In the genomic region with DNA sequence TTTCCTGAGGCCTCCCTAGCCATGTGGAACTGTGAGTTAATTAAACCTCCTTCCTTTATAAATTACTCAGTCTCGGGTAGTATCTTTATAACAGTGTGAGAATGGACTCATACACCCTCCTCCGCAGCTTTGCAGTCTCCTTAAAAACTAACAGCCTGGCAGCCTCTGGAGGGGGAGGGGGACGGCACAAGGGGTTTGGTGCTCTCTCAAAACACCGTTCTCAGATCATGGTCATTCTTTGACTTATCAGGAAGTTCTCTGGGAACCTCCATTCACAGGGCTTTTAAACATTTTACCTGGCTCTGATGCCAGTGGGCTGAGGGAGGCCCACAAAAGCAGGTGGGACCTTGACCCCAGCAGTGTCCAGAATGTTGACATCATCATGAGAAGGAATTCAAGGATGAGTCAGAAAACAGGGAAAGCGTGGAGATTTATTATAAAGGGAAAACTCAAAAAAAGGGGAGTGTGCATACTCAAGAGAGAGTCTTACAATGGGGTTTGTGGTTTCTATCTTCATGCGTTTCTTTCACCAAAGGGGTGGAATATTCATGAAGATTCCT, we compare ENCODE assay signal across 23 cellular contexts. TPM values are rescaled to one million over a fixed set of nuclear protein-coding genes. Genes with fewer than 3 reads are reported as not detected.
A peak's percentile ranks its signal among the peaks of the same experiment; 100 is the strongest.
DNase-seq lines count a peak whose midpoint lies in the region; ATAC-seq, FAIRE-seq and TF ChIP-seq lines count a peak whose summit lies in the region.
"Had no signal": no experiment of that assay in that cellular context is flagged by ENCODE, and none has a peak within 500 bp of the region (broad histone marks: within the 10 kb centered on the region; RNA-seq: fewer than 3 reads in every experiment).

No MANE protein-coding gene starts in this region.

- in situ Hi-C loops in HepG2 (cut with HindIII; ENCODE audit: extremely low pct_ligation_motif_present, low pct_unique_long_range_greater_than_20kb) = no loop called here

- CTCF ChIA-PET in WTC11 (lab: Charles Lee) (interaction anchor here (1.2 to 1.5 kb wide), 2 partner anchors 11 to 20 kb away, joined by 3 to 4 read pairs; no protein-coding TSS in a partner anchor), HepG2 (lab: Yijun Ruan, JAX; ENCODE audit: low intra/inter-chr PET ratio, low total read pairs) (no interaction called here)

- H3K4me2 ChIP-seq in HepG2 (ENCODE audit: low read depth, low read length) = no peak overlapping the region; the same call in 1 of the 2 replicates
- H3K4me2 ChIP-seq: SK-N-SH had no signal

- H3K4me1 ChIP-seq in ES-I3 (ENCODE audit: insufficient read depth, low read length) = peaks cover 28% of the 10 kb centered on the region
- H3K4me1 ChIP-seq in iPS DF 6.9 (ENCODE audit: control insufficient read depth, insufficient read depth, low read length) = peaks cover 4% of the 10 kb centered on the region; the same call in 1 of the 2 replicates
- peaks cover 15% of the 10 kb centered on the region for H3K4me1 ChIP-seq in HepG2 (ENCODE audit: insufficient read depth, low read length)
- H3K4me1 ChIP-seq: BE2C had no signal

- ATAC-seq in WTC11 = peak; percentile 4
- ATAC-seq in HepG2 = peak; percentile 70
- no peak for ATAC-seq in HG03139 (IDR thresholded peaks at IDR 0.05; ENCODE audit: unreplicated experiment)
- no peak for ATAC-seq in GM21528 (IDR thresholded peaks at IDR 0.05; ENCODE audit: low FRiP score, unreplicated experiment)
- ATAC-seq: K562, PC-3 had no signal

- H3K4me1 Mint-ChIP-seq in WTC11 = peaks cover 54% of the 10 kb centered on the region
- H3K4me1 Mint-ChIP-seq: CD4-positive, CD25-positive, alpha-beta regulatory T cell had no signal

- no peak overlapping the region for H2AFZ ChIP-seq in HepG2 (ENCODE audit: low read length)

- no peaks in the 10 kb centered on the region for H4K20me1 ChIP-seq in HepG2 (ENCODE audit: insufficient read depth, low read length)

- TF ChIP-seq RAD21 in HepG2 (CRISPR knock-in tag; IDR thresholded peaks at IDR 0.05) = no peak

- TF ChIP-seq CTCF in WTC11 (IDR thresholded peaks at IDR 0.05) (no peak), HepG2 (CRISPR knock-in tag; IDR thresholded peaks at IDR 0.05) (no peak)

- intact Hi-C loops in HepG2 (cut with micrococcal nuclease; ENCODE audit: unreplicated experiment) = no loop called here

- no peaks in the 10 kb centered on the region for H3K27me3 Mint-ChIP-seq in WTC11 (ENCODE audit: low read depth)

- TF ChIP-seq EP300 in HepG2 (IDR thresholded peaks at IDR 0.05; ENCODE audit: low read depth in 2 of 2, low read length in 2 of 2) (no peak), HepG2 (CRISPR knock-in tag; IDR thresholded peaks at IDR 0.05; ENCODE audit: borderline replicate concordance) (no peak)

- H3K27ac ChIP-seq in iPS DF 6.9 (ENCODE audit: low read length) = peak overlapping the region; percentile 46
- no peak overlapping the region for H3K27ac ChIP-seq in HepG2 (ENCODE audit: extremely low read length, insufficient read depth, low read length)
- H3K27ac ChIP-seq: HL-60 had no signal

- H3K9me3 Mint-ChIP-seq in WTC11 = peaks cover 7% of the 10 kb centered on the region
- H3K9me3 Mint-ChIP-seq: CD4-positive, CD25-positive, alpha-beta regulatory T cell had no signal

- no peaks in the 10 kb centered on the region for H3K36me3 ChIP-seq in ES-I3 (ENCODE audit: insufficient read depth, low read length)
- no peaks in the 10 kb centered on the region for H3K36me3 ChIP-seq in iPS DF 6.9 (ENCODE audit: control insufficient read depth, insufficient read depth, low read length)
- no peaks in the 10 kb centered on the region for H3K36me3 ChIP-seq in HepG2 (replicated peaks in 1 of 2; ENCODE audit: control insufficient read depth in 1 of 2, insufficient read depth in 2 of 2, low read length in 2 of 2)
- H3K36me3 ChIP-seq: BE2C had no signal

- H3K9ac ChIP-seq in ES-I3 (ENCODE audit: low read depth, low read length) = peak overlapping the region; percentile 36; the same call in 1 of the 2 replicates
- no peak overlapping the region for H3K9ac ChIP-seq in HepG2 (ENCODE audit: insufficient read depth, low read depth, low read length)
- H3K9ac ChIP-seq: SK-N-SH had no signal

- H3K27me3 ChIP-seq in iPS DF 6.9 (ENCODE audit: control insufficient read depth, insufficient read depth, low read length) = no peaks in the 10 kb centered on the region
- H3K27me3 ChIP-seq in HepG2 (ENCODE audit: control insufficient read depth in 1 of 2, insufficient read depth in 2 of 2, low read length in 2 of 2) = no peaks in the 10 kb centered on the region

- no CpG with 5 or more reads among the region's 6 CpGs for WGBS in iPS DF 6.9 (ENCODE audit: insufficient coverage, insufficient read length)
- WGBS in HepG2 (ENCODE audit: low lambda C conversion rate) = 26% methylated on average over 6 of the region's 6 CpGs

- H3K9me3 ChIP-seq in ES-I3 (ENCODE audit: control insufficient read depth, insufficient read depth, low read length) (no peaks in the 10 kb centered on the region), iPS DF 6.9 (ENCODE audit: control insufficient read depth, insufficient read depth, low read length) (no peaks in the 10 kb centered on the region), HepG2 (ENCODE audit: low read length) (no peaks in the 10 kb centered on the region)
- H3K9me3 ChIP-seq: BE2C, SK-N-SH had no signal

- no peak overlapping the region for H3K27ac Mint-ChIP-seq in WTC11

- POLR2A ChIA-PET in WTC11 (lab: Charles Lee) = interaction anchor here (0.6 to 1.4 kb wide), 4 partner anchors 37 to 484 kb away, joined by 3 to 4 read pairs (median 3); a partner anchor contains a TSS
- POLR2A ChIA-PET in HepG2 (lab: Yijun Ruan, JAX) = no interaction called here

- peaks cover 11% of the 10 kb centered on the region for H3K36me3 Mint-ChIP-seq in WTC11
- H3K36me3 Mint-ChIP-seq: CD4-positive, CD25-positive, alpha-beta regulatory T cell had no signal

- H3K4me3 Mint-ChIP-seq in WTC11 = peak overlapping the region; percentile 58
- H3K4me3 Mint-ChIP-seq: CD4-positive, CD25-positive, alpha-beta regulatory T cell had no signal

- H3K4me3 ChIP-seq in iPS DF 6.9 (ENCODE audit: low read length) (no peak overlapping the region), HepG2 (replicated peaks in 1 of 3; ENCODE audit: insufficient read depth in 1 of 3, low read depth in 2 of 3, low read length in 3 of 3) (no peak overlapping the region)
- H3K4me3 ChIP-seq: K562 had no signal

- no peak for FAIRE-seq in HepG2 (lab: Jason Lieb, UNC)
- FAIRE-seq: H54, HTR-8/SVneo, K562 had no signal

- BruUV-seq in HepG2 (replicated peaks; lab: Mats Ljungman, UMichigan) = no TSS peak

- DNase-seq in WTC11 (ENCODE audit: low spot score) (no peak), iPS DF 6.9 (ENCODE audit: low read depth, low spot score) (no peak), HepG2 (ENCODE audit: low spot score) (peak; percentile 32), NCI-H2227 treated with DMSO at 0.1 percent for 48 hours (lab: John Stamatoyannopoulos, UW) (no peak)
- no peak for DNase-seq in stimulated activated naive CD4-positive, alpha-beta T cell (lab: John Stamatoyannopoulos, UW)
- DNase-seq: BE2C; CD4-positive, CD25-positive, alpha-beta regulatory T cell; NCI-H1092 treated with DMSO at 0.1 percent for 48 hours; NCI-H2081 treated with DMSO at 0.1 percent for 48 hours; NCI-H345; NCI-H524 treated with DMSO at 0.1 percent for 48 hours; PC-3; RPMI8226; SHP77 treated with DMSO at 0.1 percent for 48 hours; SK-N-SH had no signal

- no peaks in the 10 kb centered on the region for H3K79me2 ChIP-seq in HepG2 (ENCODE audit: insufficient read depth, low read length)

- no peak for TF ChIP-seq POLR2A in HepG2 (IDR thresholded peaks at IDR 0.05; ENCODE audit: insufficient read depth in 1 of 2, low read depth in 2 of 2, low read length in 2 of 2)

TF ChIP-seq in HepG2, 621 proteins besides CTCF, POLR2A, EP300 and RAD21 (continues in another document):
- TF ChIP-seq NR2F1 (CRISPR knock-in tag; IDR thresholded peaks at IDR 0.05) = 0 out of 4 replicates have a peak, but pooled peaks of 1 of the 2 experiments have one; percentile 11
- TF ChIP-seq RARA (CRISPR knock-in tag; IDR thresholded peaks at IDR 0.05) = 0 out of 2 replicates have a peak, but pooled peaks have one; percentile 19

RNA-seq across cellular contexts. Expression of a gene that starts 43.9 kb away (rescaled TPM):
- total RNA-seq in WTC11 (2021) = 33.8 to 39.3 TPM (median 35.9 TPM) in 3 replicates
- 9.1 and 9.3 TPM in 2 replicates for total RNA-seq in HepG2 (2016; rRNA removed; fragmentation: Illumina TruSeq; extraction: Trizol)
- 1.9 and 2.8 TPM in 2 replicates for total RNA-seq in HepG2 (2016; cell fraction: cytosol; rRNA removed; fragmentation: Illumina TruSeq; extraction: Trizol; ENCODE audit: low read depth)
- total RNA-seq in HepG2 (2016; cell fraction: insoluble cytoplasmic fraction; rRNA removed; fragmentation: Illumina TruSeq; extraction: Trizol) = 7.3 and 7.4 TPM in 2 replicates
- 6.4 and 6.6 TPM in 2 replicates for total RNA-seq in HepG2 (2016; cell fraction: membrane; rRNA removed; fragmentation: Illumina TruSeq; extraction: Trizol)
- total RNA-seq in HepG2 (2016; cell fraction: nucleus; rRNA removed; fragmentation: Illumina TruSeq; extraction: Trizol) = 11.7 and 15.6 TPM in 2 replicates
- 3.5 and 3.8 TPM in 2 replicates for polyA plus RNA-seq in HepG2 (2011; rRNA removed)
- 1.8 and 2.0 TPM in 2 replicates for polyA plus RNA-seq in HepG2 (2011; cell fraction: cytosol; rRNA removed)
- 9.9 and 11.0 TPM in 2 replicates for polyA plus RNA-seq in HepG2 (2011; cell fraction: nucleus; rRNA removed)
- polyA plus RNA-seq in HepG2 (2012) = 13.4 and 15.9 TPM in 2 replicates
- polyA plus RNA-seq in HepG2 (2016; cell fraction: cytosol; fragmentation: Illumina TruSeq; extraction: Trizol; ENCODE audit: low read depth) = 1.0 and 1.8 TPM in 2 replicates
- polyA plus RNA-seq in HepG2 (2016; cell fraction: insoluble cytoplasmic fraction; fragmentation: Illumina TruSeq; extraction: Trizol; ENCODE audit: low read depth) = 7.6 and 8.6 TPM in 2 replicates
- polyA plus RNA-seq in HepG2 (2016; cell fraction: membrane; fragmentation: Illumina TruSeq; extraction: Trizol; ENCODE audit: low read depth) = 4.2 and 4.5 TPM in 2 replicates
- 13.6 and 17.1 TPM in 2 replicates for polyA plus RNA-seq in HepG2 (2016; cell fraction: nucleus; fragmentation: Illumina TruSeq; extraction: Trizol; ENCODE audit: insufficient read depth, low read depth)
- polyA minus RNA-seq in HepG2 (2011; rRNA and poly(A)+ RNA removed; ENCODE audit: low replicate concordance) = 10.5 TPM in 1 of 2 replicates, not detected in the other
- polyA minus RNA-seq in HepG2 (2011; cell fraction: cytosol; rRNA and poly(A)+ RNA removed) = 7.3 and 19.3 TPM in 2 replicates
- polyA minus RNA-seq in HepG2 (2011; cell fraction: nucleus; rRNA and poly(A)+ RNA removed) = 14.2 and 19.6 TPM in 2 replicates
- total RNA-seq: A172; CD4-positive, CD25-positive, alpha-beta regulatory T cell; K562; PC-3 had no signal
- polyA plus RNA-seq: CD4-positive, CD25-positive, alpha-beta regulatory T cell; K562; SK-N-SH had no signal

Comparison
In these comparisons a context has a peak if more than half of its experiments do, and no peak if none do; other contexts are left out.
1. ATAC-seq: peak in WTC11 (single experiment) and HepG2 (single experiment); none in HG03139 (single experiment) and GM21528 (single experiment).